20 cellular contexts compared by ENCODE assay signal in genomic region chr16:50611995-50612848, GRCh38.
DNase-seq lines count a peak whose midpoint lies in the region; ATAC-seq and TF ChIP-seq lines count a peak whose summit lies in the region.
"Had no signal": no experiment of that assay in that cellular context is flagged by ENCODE, and none has a peak within 500 bp of the region (broad histone marks: within the 10 kb centered on the region; RNA-seq: fewer than 3 reads in every experiment).

No MANE protein-coding gene starts in this region.

- TF ChIP-seq CTCF in transverse colon (IDR thresholded peaks at IDR 0.05) = no peak
- no peak for TF ChIP-seq CTCF in SK-N-SH (IDR thresholded peaks at IDR 0.05)

- no peaks in the 10 kb centered on the region for H3K9me3 ChIP-seq in muscle layer of colon (ENCODE audit: low read length)
- H3K9me3 ChIP-seq in transverse colon = no peaks in the 10 kb centered on the region
- H3K9me3 ChIP-seq in SK-N-SH = no peaks in the 10 kb centered on the region
- H3K9me3 ChIP-seq: ovary had no signal

- no peak overlapping the region for H3K4me2 ChIP-seq in SK-N-SH

- no peaks in the 10 kb centered on the region for H3K27me3 Mint-ChIP-seq in central memory CD8-positive, alpha-beta T cell
- H3K27me3 Mint-ChIP-seq: stimulated activated naive CD8-positive, alpha-beta T cell treated with anti-CD3 and anti-CD28 coated beads, Interleukin-15, Interleukin-2, amounts not matched to agents 100 ng/mL and 50 ng/mL, for 24 hours had no signal

- peak overlapping the region; percentile 28 to 85 for H3K27ac Mint-ChIP-seq in activated naive CD4-positive, alpha-beta T cell treated with anti-CD3 and anti-CD28 coated beads, Interleukin-2, amount 50 U/mL, for 72 hours
- H3K27ac Mint-ChIP-seq in central memory CD8-positive, alpha-beta T cell (ENCODE audit: low read depth) = peak overlapping the region; percentile 50
- H3K27ac Mint-ChIP-seq: activated CD8-positive, alpha-beta T cell treated with anti-CD3 and anti-CD28 coated beads, Interleukin-2, amount 10 ng/mL, durations not matched to agents 7 days and 5 days; stimulated activated naive CD8-positive, alpha-beta T cell treated with anti-CD3 and anti-CD28 coated beads, Interleukin-15, Interleukin-2, amounts not matched to agents 100 ng/mL and 50 ng/mL, for 24 hours had no signal

- no peak for TF ChIP-seq RAD21 in SK-N-SH (IDR thresholded peaks at IDR 0.05; ENCODE audit: low read length)

- H3K36me3 ChIP-seq in muscle layer of colon (ENCODE audit: insufficient read depth, low read length) (no peaks in the 10 kb centered on the region), transverse colon (no peaks in the 10 kb centered on the region), SK-N-SH (replicated peaks in 1 of 2; ENCODE audit: control insufficient read depth in 1 of 2, insufficient read depth in 2 of 2, low read length in 1 of 2) (no peaks in the 10 kb centered on the region)
- H3K36me3 ChIP-seq: ovary had no signal

- H3K4me1 ChIP-seq in muscle layer of colon (ENCODE audit: insufficient read depth, low read length) = peaks cover 98% of the 10 kb centered on the region
- peaks cover 21 to 68% (median 30%) of the 10 kb centered on the region in 4 donors for H3K4me1 ChIP-seq in transverse colon
- H3K4me1 ChIP-seq in SK-N-SH (ENCODE audit: control insufficient read depth in 1 of 2, insufficient read depth in 2 of 2, low read depth in 1 of 2, low read length in 1 of 2) = peaks cover 0 to 22% of the 10 kb centered on the region in 2 experiments; a peak in 2 of 4 replicates

- in situ Hi-C loops in transverse colon (cut with MboI; ENCODE audit: low pct_ligation_motif_present in 1 of 4, low pct_unique_long_range_greater_than_20kb in 1 of 4, low sequenced_read_pairs in 3 of 4) = no loop called here

- no peak for ATAC-seq in activated naive CD4-positive, alpha-beta T cell treated with anti-CD3 and anti-CD28 coated beads, Interleukin-2, amount 50 U/mL, for 72 hours
- no peak for ATAC-seq in central memory CD8-positive, alpha-beta T cell (replicated peaks; ENCODE audit: extremely low read depth, poor library complexity, severe bottlenecking)
- ATAC-seq in HG02884 (IDR thresholded peaks at IDR 0.05; ENCODE audit: unreplicated experiment) (no peak), sciatic nerve (no peak)

- no peaks in the 10 kb centered on the region for H3K36me3 Mint-ChIP-seq in activated naive CD4-positive, alpha-beta T cell treated with anti-CD3 and anti-CD28 coated beads, Interleukin-2, amount 50 U/mL, for 72 hours
- no peaks in the 10 kb centered on the region for H3K36me3 Mint-ChIP-seq in central memory CD8-positive, alpha-beta T cell (ENCODE audit: insufficient read depth)

- H3K27ac ChIP-seq in muscle layer of colon (ENCODE audit: low read depth, low read length) (peak overlapping the region; percentile 90), transverse colon (peak overlapping the region; percentile 71 to 86 (median 80)), SK-N-SH (ENCODE audit: low read depth in 2 of 2, low read length in 1 of 2) (no peak overlapping the region)
- H3K27ac ChIP-seq: C4-2B, epithelial cell of prostate, VCaP had no signal

- no peak for TF ChIP-seq POLR2A in transverse colon (IDR thresholded peaks at IDR 0.05)

- H3K9me2 ChIP-seq in SK-N-SH = no peaks in the 10 kb centered on the region

- WGBS in transverse colon (ENCODE audit: low coverage in 1 of 2), 2 donors = 89 to 90% methylated on average over 8 to 10 of the region's 10 CpGs
- 68% methylated on average over 10 of the region's 10 CpGs for WGBS in SK-N-SH (ENCODE audit: low lambda C conversion rate)

- H2AFZ ChIP-seq in SK-N-SH (ENCODE audit: low read depth) = no peak overlapping the region

- intact Hi-C loops in transverse colon (cut with DNase I; ENCODE audit: low total_unique reads) (no loop called here), sciatic nerve (cut with DNase I) (no loop called here)

- no peaks in the 10 kb centered on the region for H4K20me1 ChIP-seq in SK-N-SH (ENCODE audit: insufficient read depth)

- H3K27me3 ChIP-seq in muscle layer of colon (ENCODE audit: control insufficient read depth in 1 of 2, insufficient read depth in 2 of 2, low read length in 2 of 2) (no peaks in the 10 kb centered on the region), transverse colon (no peaks in the 10 kb centered on the region), SK-N-SH (ENCODE audit: insufficient read depth) (no peaks in the 10 kb centered on the region)
- H3K27me3 ChIP-seq: ovary had no signal

- peak overlapping the region; percentile 39 for H3K9ac ChIP-seq in muscle layer of colon (ENCODE audit: low read length)
- H3K9ac ChIP-seq in SK-N-SH = no peak overlapping the region

- no peak overlapping the region for H3K4me3 Mint-ChIP-seq in central memory CD8-positive, alpha-beta T cell
- H3K4me3 Mint-ChIP-seq: activated CD8-positive, alpha-beta T cell treated with anti-CD3 and anti-CD28 coated beads, Interleukin-2, amount 10 ng/mL, durations not matched to agents 7 days and 5 days; stimulated activated naive CD8-positive, alpha-beta T cell treated with anti-CD3 and anti-CD28 coated beads, Interleukin-15, Interleukin-2, amounts not matched to agents 100 ng/mL and 50 ng/mL, for 24 hours had no signal

- H3K4me3 ChIP-seq in muscle layer of colon (ENCODE audit: low read depth in 1 of 2, low read length in 2 of 2) (no peak overlapping the region), transverse colon (no peak overlapping the region), SK-N-SH (ENCODE audit: low read depth in 2 of 2, low read length in 1 of 2) (no peak overlapping the region)
- H3K4me3 ChIP-seq: GM12878, ovary had no signal

- H3K79me2 ChIP-seq in SK-N-SH (ENCODE audit: insufficient read depth) = no peaks in the 10 kb centered on the region

- DNase-seq in activated naive CD4-positive, alpha-beta T cell treated with anti-CD3 and anti-CD28 coated beads, Interleukin-2, amount 50 U/mL, for 72 hours (ENCODE audit: low spot score in 2 of 2) = no peak
- DNase-seq in activated naive CD4-positive, alpha-beta T cell treated with anti-CD3 and anti-CD28 coated beads, Interleukin-2, amount 50 U/mL, for 16 hours = no peak
- no peak for DNase-seq in central memory CD8-positive, alpha-beta T cell (ENCODE audit: low spot score in 2 of 2)
- DNase-seq in transverse colon (no peak), sciatic nerve (ENCODE audit: low spot score) (no peak), SK-N-SH (no peak)
- DNase-seq: activated CD8-positive, alpha-beta T cell treated with anti-CD3 and anti-CD28 coated beads, Interleukin-2, amount 10 ng/mL, durations not matched to agents 7 days and 5 days; activated T-cell treated with anti-CD3 and anti-CD28 coated beads, Interleukin-2, amount 50 U/mL, for 48 hours; NCI-H1105 treated with DMSO at 0.1 percent for 48 hours; NCI-H2107; NCI-H510A; ovary; stimulated activated CD4-positive, alpha-beta T cell treated with anti-CD3 and anti-CD28 coated beads, Interleukin-1b, Interleukin-23, amount 100 ng/mL, for 48 hours had no signal

- CTCF ChIA-PET in SK-N-SH (lab: Yijun Ruan, JAX) = interaction anchor here (0.6 to 3.0 kb wide), 4 partner anchors 11 to 53 kb away, joined by 3 to 10 read pairs (median 4); no protein-coding TSS in a partner anchor

- no peaks in the 10 kb centered on the region for H3K9me3 Mint-ChIP-seq in activated naive CD4-positive, alpha-beta T cell treated with anti-CD3 and anti-CD28 coated beads, Interleukin-2, amount 50 U/mL, for 72 hours
- H3K9me3 Mint-ChIP-seq in central memory CD8-positive, alpha-beta T cell = no peaks in the 10 kb centered on the region
- H3K9me3 Mint-ChIP-seq: stimulated activated naive CD8-positive, alpha-beta T cell treated with anti-CD3 and anti-CD28 coated beads, Interleukin-15, Interleukin-2, amounts not matched to agents 100 ng/mL and 50 ng/mL, for 24 hours had no signal

- peaks cover 5% of the 10 kb centered on the region for H3K4me1 Mint-ChIP-seq in central memory CD8-positive, alpha-beta T cell

- POLR2A ChIA-PET in SK-N-SH (lab: Yijun Ruan, JAX) = no interaction called here

- H3F3A ChIP-seq in SK-N-SH (replicated peaks; ENCODE audit: insufficient read depth) = no peaks in the 10 kb centered on the region

- no peak for TF ChIP-seq EP300 in transverse colon (IDR thresholded peaks at IDR 0.05; ENCODE audit: low read depth)
- no peak for TF ChIP-seq EP300 in SK-N-SH (IDR thresholded peaks at IDR 0.05; ENCODE audit: borderline replicate concordance in 1 of 2, low read depth in 1 of 2, low read length in 1 of 2)

TF ChIP-seq in SK-N-SH, 30 proteins besides CTCF, POLR2A, EP300 and RAD21:
- TF ChIP-seq RXRA (IDR thresholded peaks at IDR 0.05; ENCODE audit: borderline replicate concordance, low read depth) = no peak

Comparison
In these comparisons a context has a peak if more than half of its experiments do, and no peak if none do; other contexts are left out.
1. H3K27ac ChIP-seq: peak in muscle layer of colon (single experiment) and transverse colon (4 of 4); none in SK-N-SH (0 of 2).